In the genomic region with DNA sequence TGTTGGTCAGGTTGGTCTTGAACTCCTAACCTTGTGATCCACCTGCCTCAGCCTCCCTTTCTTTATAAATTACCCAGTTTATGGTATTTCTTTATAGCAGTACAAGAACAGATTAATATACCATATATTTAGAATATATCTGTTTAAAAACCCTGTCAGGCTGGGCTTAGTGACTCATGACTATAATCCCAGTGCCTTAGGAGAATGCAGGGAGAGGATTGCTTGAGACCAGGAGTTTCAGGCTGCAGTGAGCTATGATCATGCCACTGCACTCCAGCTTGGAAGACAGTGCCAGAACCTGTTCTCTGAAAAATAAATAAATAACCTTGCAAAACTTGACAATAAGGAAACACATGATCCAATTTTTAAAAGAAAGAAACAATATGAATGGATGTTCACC, we compare ENCODE assay signal across 22 cellular contexts.
"Had no signal": no experiment of that assay in that cellular context is flagged by ENCODE, and none has a peak within 500 bp of the region (broad histone marks: within the 10 kb centered on the region; RNA-seq: fewer than 3 reads in every experiment).

No MANE protein-coding gene starts in this region.

- H3K36me3 Mint-ChIP-seq: natural killer cell; neural progenitor cell; stimulated activated effector memory CD8-positive, alpha-beta T cell treated with anti-CD3 and anti-CD28 coated beads, Interleukin-12 subunit alpha, Interleukin-12 subunit beta, amount 100 ng/mL, for 72 hours; type B pancreatic cell had no signal

- H3K27me3 ChIP-seq: gastrocnemius medialis, heart right ventricle, neural progenitor cell, ovary, suprapubic skin, thyroid gland had no signal

- H3K4me1 Mint-ChIP-seq: endodermal cell; natural killer cell; neural progenitor cell; stimulated activated effector memory CD8-positive, alpha-beta T cell treated with anti-CD3 and anti-CD28 coated beads, Interleukin-12 subunit alpha, Interleukin-12 subunit beta, amount 100 ng/mL, for 72 hours had no signal

- H3K9me3 Mint-ChIP-seq: natural killer cell; stimulated activated effector memory CD8-positive, alpha-beta T cell treated with anti-CD3 and anti-CD28 coated beads, Interleukin-12 subunit alpha, Interleukin-12 subunit beta, amount 100 ng/mL, for 72 hours; type B pancreatic cell had no signal

- H3K4me3 Mint-ChIP-seq: endodermal cell; natural killer cell; neural progenitor cell; stimulated activated effector memory CD8-positive, alpha-beta T cell treated with anti-CD3 and anti-CD28 coated beads, Interleukin-12 subunit alpha, Interleukin-12 subunit beta, amount 100 ng/mL, for 72 hours; type B pancreatic cell had no signal

- H2AFZ ChIP-seq: neural progenitor cell had no signal

- H3K27ac Mint-ChIP-seq: endodermal cell; natural killer cell; neural progenitor cell; stimulated activated effector memory CD8-positive, alpha-beta T cell treated with anti-CD3 and anti-CD28 coated beads, Interleukin-12 subunit alpha, Interleukin-12 subunit beta, amount 100 ng/mL, for 72 hours; type B pancreatic cell had no signal

- H3K4me3 ChIP-seq: gastrocnemius medialis, heart right ventricle, mucosa of descending colon, neural progenitor cell, ovary, smooth muscle cell, suprapubic skin, thyroid gland had no signal

- H3K9ac ChIP-seq: neural progenitor cell had no signal

- H3K36me3 ChIP-seq: gastrocnemius medialis, heart right ventricle, neural progenitor cell, ovary, suprapubic skin, thyroid gland had no signal

- H3K4me2 ChIP-seq: neural progenitor cell, smooth muscle cell had no signal

- DNase-seq: effector CD4-positive, alpha-beta T cell; endodermal cell; gastrocnemius medialis; heart right ventricle; hypothalamus; islet precursor cell; mammary epithelial cell; mucosa of descending colon; natural killer cell; nucleus accumbens; ovary; right cardiac atrium; stimulated activated CD4-positive, alpha-beta T cell treated with anti-CD3 and anti-CD28 coated beads, Interleukin-4, amount 100 ng/mL, for 1 hour; stimulated activated CD8-positive, alpha-beta memory T cell treated with anti-CD3 and anti-CD28 coated beads, Interleukin-4, amount 100 ng/mL, for 48 hours; stimulated activated naive CD8-positive, alpha-beta T cell treated with anti-CD3 and anti-CD28 coated beads, Interleukin-15, Interleukin-2, amounts not matched to agents 100 U/mL and 50 U/mL, for 24 hours; thyroid gland had no signal

- H3K4me1 ChIP-seq: gastrocnemius medialis, neural progenitor cell, suprapubic skin, thyroid gland had no signal

- H3K9me3 ChIP-seq: gastrocnemius medialis, mucosa of descending colon, ovary, suprapubic skin, thyroid gland had no signal

- ATAC-seq: gastrocnemius medialis; heart right ventricle; left lobe of liver; mucosa of descending colon; natural killer cell; right cardiac atrium; stimulated activated effector memory CD8-positive, alpha-beta T cell treated with anti-CD3 and anti-CD28 coated beads, Interleukin-12 subunit alpha, Interleukin-12 subunit beta, amount 100 ng/mL, for 72 hours; stimulated activated naive CD8-positive, alpha-beta T cell treated with anti-CD3 and anti-CD28 coated beads, Interleukin-15, Interleukin-2, amounts not matched to agents 100 U/mL and 50 U/mL, for 24 hours had no signal
